Comparison of ENCODE assay signal across 18 cellular contexts in the genomic region with DNA sequence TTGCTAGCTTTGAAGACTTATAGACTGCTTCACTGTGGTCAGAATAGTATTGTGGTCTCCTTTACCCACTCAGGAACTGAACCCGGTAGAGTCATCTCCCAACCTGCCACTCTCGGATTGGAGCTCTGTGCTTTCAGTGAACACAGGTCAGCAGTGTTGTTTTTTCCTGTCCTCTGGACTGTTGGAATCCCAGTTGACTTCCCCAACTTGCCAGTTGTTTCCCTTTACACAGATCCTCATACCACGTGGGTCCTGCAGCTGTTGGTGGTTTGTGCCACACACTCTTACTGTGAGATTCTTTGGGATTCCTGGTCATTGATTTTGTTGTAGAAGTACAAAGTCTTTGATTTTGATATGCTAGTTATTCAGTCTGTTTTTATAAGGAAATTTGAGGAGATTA.
DNase-seq lines count a peak whose midpoint lies in the region; ATAC-seq and TF ChIP-seq lines count a peak whose summit lies in the region.
"Had no signal": no experiment of that assay in that cellular context is flagged by ENCODE, and none has a peak within 500 bp of the region (broad histone marks: within the 10 kb centered on the region; RNA-seq: fewer than 3 reads in every experiment).

No MANE protein-coding gene starts in this region.

- H3K4me3 ChIP-seq in BLaER1 treated with 17β-estradiol and CSF1 and Interleukin-3, amounts not matched to agents 10 nM and 100 nM = no peak overlapping the region
- no peak overlapping the region for H3K4me3 ChIP-seq in hepatocyte

- ATAC-seq in GM18873 (IDR thresholded peaks at IDR 0.05; ENCODE audit: low FRiP score, unreplicated experiment) = no peak

- H3K27ac ChIP-seq in BLaER1 treated with 17β-estradiol and CSF1 and Interleukin-3, amounts not matched to agents 10 nM and 100 nM = no peak overlapping the region
- H3K27ac ChIP-seq in hepatocyte = no peak overlapping the region

- H3K36me3 ChIP-seq in BLaER1 treated with 17β-estradiol and CSF1 and Interleukin-3, amounts not matched to agents 10 nM and 100 nM = peaks cover 0 to 13% (median 0%) of the 10 kb centered on the region in 11 experiments; a peak in 3 of 22 replicates
- no peaks in the 10 kb centered on the region for H3K36me3 ChIP-seq in hepatocyte (replicated peaks; ENCODE audit: insufficient read depth, low read depth)

- no peaks in the 10 kb centered on the region for H4K20me1 ChIP-seq in BLaER1 treated with 17β-estradiol and CSF1 and Interleukin-3, amounts not matched to agents 10 nM and 100 nM
- H4K20me1 ChIP-seq in hepatocyte (ENCODE audit: insufficient read depth, poor library complexity, severe bottlenecking) = no peaks in the 10 kb centered on the region

- no peaks in the 10 kb centered on the region for H3K9me2 ChIP-seq in hepatocyte (replicated peaks; ENCODE audit: insufficient read depth)

- no peaks in the 10 kb centered on the region for H3K79me2 ChIP-seq in hepatocyte

- no peak overlapping the region for H2AFZ ChIP-seq in hepatocyte

- WGBS in hepatocyte (ENCODE audit: low lambda C conversion rate, missing lambda C conversion rate) = 96% methylated on average over 3 of the region's 3 CpGs

- H3K9ac ChIP-seq in BLaER1 treated with 17β-estradiol and CSF1 and Interleukin-3, amounts not matched to agents 10 nM and 100 nM = no peak overlapping the region

- no peaks in the 10 kb centered on the region for H3K27me3 ChIP-seq in BLaER1 treated with 17β-estradiol and CSF1 and Interleukin-3, amounts not matched to agents 10 nM and 100 nM
- no peaks in the 10 kb centered on the region for H3K27me3 ChIP-seq in hepatocyte

- TF ChIP-seq CTCF in hepatocyte (IDR thresholded peaks at IDR 0.05; ENCODE audit: poor library complexity) = no peak

- peaks cover 0 to 21% (median 12%) of the 10 kb centered on the region in 10 experiments; a peak in 14 of 20 replicates for H3K4me1 ChIP-seq in BLaER1 treated with 17β-estradiol and CSF1 and Interleukin-3, amounts not matched to agents 10 nM and 100 nM
- no peaks in the 10 kb centered on the region for H3K4me1 ChIP-seq in hepatocyte (ENCODE audit: insufficient read depth)
- H3K4me1 ChIP-seq: Caco-2 had no signal

- peak overlapping the region in 9 of 11 experiments; percentile 9 to 62 (median 34); a peak in 13 of 22 replicates for H3K4me2 ChIP-seq in BLaER1 treated with 17β-estradiol and CSF1 and Interleukin-3, amounts not matched to agents 10 nM and 100 nM
- no peak overlapping the region for H3K4me2 ChIP-seq in hepatocyte

- peak; percentile 32 for DNase-seq in brain pericyte (ENCODE audit: low read depth, low spot score)
- peak; percentile 87 for DNase-seq in glomerular endothelial cell (ENCODE audit: extremely low read depth, low read depth, low spot score)
- peak; percentile 85 for DNase-seq in pulmonary artery endothelial cell (ENCODE audit: low read depth, low spot score)
- no peak for DNase-seq in NCI-H187 (lab: John Stamatoyannopoulos, UW)
- DNase-seq in NCI-H1048 (lab: John Stamatoyannopoulos, UW) = no peak
- DNase-seq in hepatocyte (ENCODE audit: low spot score) = no peak
- DNase-seq: 8988T; Caco-2; CD4-positive, CD25-positive, alpha-beta regulatory T cell; HCEC 1CT; NCI-H1105; NCI-H2107; NCI-H524; NCI-H82; RPMI8226; SHP77 treated with DMSO at 0.1 percent for 48 hours had no signal

- H3K9me3 ChIP-seq in BLaER1 treated with 17β-estradiol and CSF1 and Interleukin-3, amounts not matched to agents 10 nM and 100 nM (replicated peaks in 1 of 11) = peaks cover 27 to 46% (median 31%) of the 10 kb centered on the region in 11 experiments
- no peaks in the 10 kb centered on the region for H3K9me3 ChIP-seq in hepatocyte (ENCODE audit: low read depth)

Comparison
In these comparisons a context has a peak if more than half of its experiments do, and no peak if none do; other contexts are left out.
1. DNase-seq: peak in brain pericyte (single experiment), glomerular endothelial cell (single experiment) and pulmonary artery endothelial cell (single experiment); none in NCI-H187 (0 of 2), NCI-H1048 (single experiment) and hepatocyte (single experiment).